25 cellular contexts compared by ENCODE assay signal in the genomic region with DNA sequence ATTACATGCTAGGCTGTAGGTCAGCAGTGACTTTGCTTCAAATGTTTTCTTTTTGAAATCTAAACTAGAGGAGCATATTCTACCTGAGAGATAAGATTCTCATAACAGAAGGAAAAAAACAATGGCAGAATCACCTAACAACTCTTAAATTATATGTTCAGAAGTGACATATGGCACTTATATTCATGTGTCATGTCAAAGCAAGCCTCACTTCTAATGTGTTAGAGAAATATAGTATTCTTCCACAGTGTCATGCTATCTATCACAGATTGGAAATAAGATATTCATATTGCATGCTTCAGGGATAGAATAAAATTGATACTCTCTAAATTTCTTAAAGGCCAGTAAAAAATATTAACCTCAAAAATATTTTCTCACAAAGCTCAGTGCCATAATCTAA.
"Had no signal": no experiment of that assay in that cellular context is flagged by ENCODE, and none has a peak within 500 bp of the region (broad histone marks: within the 10 kb centered on the region; RNA-seq: fewer than 3 reads in every experiment).

No MANE protein-coding gene starts in this region.

- H3K36me3 ChIP-seq: colonic mucosa, esophagus muscularis mucosa, esophagus squamous epithelium, gastrocnemius medialis, gastroesophageal sphincter, heart left ventricle, heart right ventricle had no signal

- H3K4me3 Mint-ChIP-seq: dendritic cell treated with granulocyte-macrophage colony-stimulating factor and Interleukin-4, amounts not matched to agents 40 ng/mL and 50 ng/mL, for 4 days; effector memory CD8-positive, alpha-beta T cell; endodermal cell had no signal

- H3K27ac Mint-ChIP-seq: dendritic cell treated with granulocyte-macrophage colony-stimulating factor and Interleukin-4, amounts not matched to agents 40 ng/mL and 50 ng/mL, for 4 days; effector memory CD8-positive, alpha-beta T cell; endodermal cell had no signal

- H3K4me3 ChIP-seq: colonic mucosa, coronary artery, dorsolateral prefrontal cortex, esophagus muscularis mucosa, esophagus squamous epithelium, gastrocnemius medialis, gastroesophageal sphincter, heart left ventricle, heart right ventricle had no signal

- H3K27me3 ChIP-seq: colonic mucosa, dorsolateral prefrontal cortex, esophagus muscularis mucosa, esophagus squamous epithelium, foreskin keratinocyte, gastrocnemius medialis, gastroesophageal sphincter, heart left ventricle, heart right ventricle had no signal

- H3K9me3 ChIP-seq: colonic mucosa, esophagus squamous epithelium, gastrocnemius medialis had no signal

- H3K27ac ChIP-seq: colonic mucosa, coronary artery, dorsolateral prefrontal cortex, epithelial cell of prostate, esophagus muscularis mucosa, esophagus squamous epithelium, foreskin keratinocyte, gastrocnemius medialis, gastroesophageal sphincter, heart left ventricle, heart right ventricle had no signal

- ATAC-seq: effector memory CD8-positive, alpha-beta T cell; esophagus mucosa; foreskin keratinocyte; gastrocnemius medialis; gastroesophageal sphincter; heart left ventricle; heart right ventricle had no signal

- H3K27me3 Mint-ChIP-seq: dendritic cell treated with granulocyte-macrophage colony-stimulating factor and Interleukin-4, amounts not matched to agents 40 ng/mL and 50 ng/mL, for 4 days; effector memory CD8-positive, alpha-beta T cell had no signal

- DNase-seq: colonic mucosa; cortex of kidney; dermis blood vessel endothelial cell; dorsolateral prefrontal cortex; effector CD4-positive, alpha-beta T cell; effector CD8-positive, alpha-beta T cell; effector memory CD4-positive, alpha-beta T cell; effector memory CD8-positive, alpha-beta T cell; endodermal cell; erythroblast; esophagus squamous epithelium; foreskin fibroblast; foreskin keratinocyte; foreskin melanocyte; gastrocnemius medialis; glutamatergic neuron; head of caudate nucleus; heart left ventricle; heart right ventricle had no signal
